In genomic region chr7:40330408-40330807, GRCh38 we compare ENCODE assay signal across 1 cellular context.
TF ChIP-seq lines count a peak whose summit lies in the region.

No MANE protein-coding gene starts in this region.

TF ChIP-seq in IMR-90, 13 proteins besides CTCF, POLR2A, EP300 and RAD21 (continued from another document):
- no peak for TF ChIP-seq RFX5 (IDR thresholded peaks at IDR 0.05; ENCODE audit: low read depth, low read length)
- TF ChIP-seq SMC3 (IDR thresholded peaks at IDR 0.05; ENCODE audit: low read depth, low read length) = no peak
- no peak for TF ChIP-seq CHD1 (IDR thresholded peaks at IDR 0.05; ENCODE audit: low read depth, low read length)
- no peak for TF ChIP-seq RCOR1 (IDR thresholded peaks at IDR 0.05; ENCODE audit: insufficient replicate concordance, low read length)
- no peak for TF ChIP-seq USF2 (IDR thresholded peaks at IDR 0.05; ENCODE audit: low read depth, low read length)
- no peak for TF ChIP-seq CEBPB (IDR thresholded peaks at IDR 0.05; ENCODE audit: low read depth, low read length)
- no peak for TF ChIP-seq BHLHE40 (IDR thresholded peaks at IDR 0.05; ENCODE audit: low read depth, low read length)
- no peak for TF ChIP-seq MAFK (IDR thresholded peaks at IDR 0.05; ENCODE audit: low read depth, low read length)
- no peak for TF ChIP-seq MAZ (IDR thresholded peaks at IDR 0.05; ENCODE audit: borderline replicate concordance, low read depth, low read length)
- TF ChIP-seq FOS (IDR thresholded peaks at IDR 0.05; ENCODE audit: low read depth, low read length) = no peak
TF ChIP-seq in IMR-90: peak in this region for 0.
